In the genomic region with DNA sequence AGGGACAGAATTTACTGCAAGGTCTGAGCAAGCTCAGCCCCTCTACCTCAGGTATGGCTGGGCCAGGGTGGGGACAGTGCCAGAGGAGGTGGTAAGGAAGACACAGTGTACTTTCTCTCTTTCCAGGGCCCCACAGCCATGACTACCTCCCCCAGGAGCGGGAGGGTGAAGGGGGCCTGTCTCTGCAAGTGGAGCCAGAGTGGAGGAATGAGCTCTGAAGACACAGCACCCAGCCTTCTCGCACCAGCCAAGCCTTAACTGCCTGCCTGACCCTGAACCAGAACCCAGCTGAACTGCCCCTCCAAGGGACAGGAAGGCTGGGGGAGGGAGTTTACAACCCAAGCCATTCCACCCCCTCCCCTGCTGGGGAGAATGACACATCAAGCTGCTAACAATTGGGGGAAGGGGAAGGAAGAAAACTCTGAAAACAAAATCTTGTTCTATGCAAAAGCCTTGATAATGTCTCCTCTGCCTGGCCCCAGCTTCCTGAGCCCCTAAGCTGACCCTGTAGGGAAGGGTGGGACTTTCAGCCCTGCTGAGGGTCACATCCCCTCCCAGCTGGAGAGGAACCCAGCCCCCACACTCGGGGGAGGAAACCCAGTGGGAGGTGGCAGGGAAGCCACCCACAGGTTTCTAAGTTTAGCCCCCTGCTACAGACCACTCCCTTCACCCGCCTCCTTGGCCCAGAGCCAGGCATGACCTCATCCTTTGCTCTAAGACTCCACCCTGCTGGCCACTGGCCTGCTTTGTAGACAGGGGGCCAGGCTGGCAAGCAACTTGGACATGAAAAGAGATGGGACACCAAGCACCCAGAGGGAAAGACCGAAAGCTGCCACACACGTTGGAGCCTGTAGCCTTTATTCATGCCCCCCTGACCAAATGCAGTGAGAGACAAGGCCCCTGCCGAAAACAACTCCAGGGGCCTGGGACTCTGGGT, we compare ENCODE assay signal across 1 cellular context.
TF ChIP-seq lines count a peak whose summit lies in the region.

No MANE protein-coding gene starts in this region.

TF ChIP-seq in liver, 16 proteins besides CTCF, POLR2A, EP300 and RAD21 (continued from another document):
- TF ChIP-seq, protein P1, sequence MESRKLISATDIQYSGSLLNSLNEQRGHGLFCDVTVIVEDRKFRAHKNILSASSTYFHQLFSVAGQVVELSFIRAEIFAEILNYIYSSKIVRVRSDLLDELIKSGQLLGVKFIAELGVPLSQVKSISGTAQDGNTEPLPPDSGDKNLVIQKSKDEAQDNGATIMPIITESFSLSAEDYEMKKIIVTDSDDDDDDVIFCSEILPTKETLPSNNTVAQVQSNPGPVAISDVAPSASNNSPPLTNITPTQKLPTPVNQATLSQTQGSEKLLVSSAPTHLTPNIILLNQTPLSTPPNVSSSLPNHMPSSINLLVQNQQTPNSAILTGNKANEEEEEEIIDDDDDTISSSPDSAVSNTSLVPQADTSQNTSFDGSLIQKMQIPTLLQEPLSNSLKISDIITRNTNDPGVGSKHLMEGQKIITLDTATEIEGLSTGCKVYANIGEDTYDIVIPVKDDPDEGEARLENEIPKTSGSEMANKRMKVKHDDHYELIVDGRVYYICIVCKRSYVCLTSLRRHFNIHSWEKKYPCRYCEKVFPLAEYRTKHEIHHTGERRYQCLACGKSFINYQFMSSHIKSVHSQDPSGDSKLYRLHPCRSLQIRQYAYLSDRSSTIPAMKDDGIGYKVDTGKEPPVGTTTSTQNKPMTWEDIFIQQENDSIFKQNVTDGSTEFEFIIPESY (IDR thresholded peaks at IDR 0.05) = no peak
- TF ChIP-seq RXRA (IDR thresholded peaks at IDR 0.05) (peak; percentile 49 to 62), HNF4A (conservative IDR thresholded peaks at IDR 0.05) (no peak), FOXA2 (IDR thresholded peaks at IDR 0.05) (no peak), YY1 (IDR thresholded peaks at IDR 0.05) (no peak)
- TF ChIP-seq, protein P2, sequence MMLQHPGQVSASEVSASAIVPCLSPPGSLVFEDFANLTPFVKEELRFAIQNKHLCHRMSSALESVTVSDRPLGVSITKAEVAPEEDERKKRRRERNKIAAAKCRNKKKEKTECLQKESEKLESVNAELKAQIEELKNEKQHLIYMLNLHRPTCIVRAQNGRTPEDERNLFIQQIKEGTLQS (IDR thresholded peaks at IDR 0.05) = peak; percentile 47
